In the genomic region with DNA sequence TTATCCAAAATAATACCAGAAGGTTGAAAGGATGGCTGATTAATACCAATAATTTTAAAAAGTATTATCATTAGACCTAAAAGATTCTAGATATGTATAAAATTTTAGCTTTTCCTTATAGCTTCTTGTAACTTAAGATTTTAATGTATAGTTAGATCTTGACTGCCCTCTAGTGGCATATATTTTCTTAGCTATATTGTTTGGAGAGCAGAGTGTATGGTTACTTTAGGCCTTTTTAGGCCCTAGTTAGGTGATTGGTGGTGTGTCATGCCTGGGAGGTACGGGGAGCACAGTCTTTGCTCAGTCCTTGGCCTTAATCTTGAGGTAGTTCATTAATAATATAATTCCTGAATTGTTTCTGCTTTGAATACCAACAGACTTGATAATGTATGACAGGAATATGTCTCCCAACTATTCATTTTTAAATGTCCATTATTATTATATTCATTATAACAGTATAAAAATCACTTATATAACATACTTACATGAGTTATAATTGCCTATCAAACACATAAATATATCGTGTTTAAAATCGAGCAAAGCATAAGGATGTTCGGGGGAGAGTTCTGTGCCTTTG, we compare ENCODE assay signal across 8 cellular contexts.
DNase-seq lines count a peak whose midpoint lies in the region; ATAC-seq and TF ChIP-seq lines count a peak whose summit lies in the region.

No MANE protein-coding gene starts in this region.

- no peak overlapping the region for H3K4me3 Mint-ChIP-seq in Calu3 (ENCODE audit: low read depth, unreplicated experiment)
- no peak overlapping the region for H3K4me3 Mint-ChIP-seq in activated CD8-positive, alpha-beta T cell treated with anti-CD3 and anti-CD28 coated beads, Interleukin-2, amount 10 ng/mL, durations not matched to agents 7 days and 5 days
- no peak overlapping the region for H3K4me3 Mint-ChIP-seq in T-helper 2 cell treated with Interferon-gamma antibody and Interleukin-4, amounts not matched to agents 5 μg/mL and 100 μg/mL, for 36 hours

- 66% methylated on average over 4 of the region's 4 CpGs for WGBS in hepatocyte (ENCODE audit: low lambda C conversion rate, missing lambda C conversion rate)
- 67 to 70% methylated on average over 4 of the region's 4 CpGs for WGBS in thyroid gland, 2 donors

- no peaks in the 10 kb centered on the region for H3K4me1 Mint-ChIP-seq in Calu3 (ENCODE audit: low read depth, unreplicated experiment)
- no peaks in the 10 kb centered on the region for H3K4me1 Mint-ChIP-seq in activated CD8-positive, alpha-beta T cell treated with anti-CD3 and anti-CD28 coated beads, Interleukin-2, amount 10 ng/mL, durations not matched to agents 7 days and 5 days (ENCODE audit: low read depth)
- no peaks in the 10 kb centered on the region for H3K4me1 Mint-ChIP-seq in T-helper 2 cell treated with Interferon-gamma antibody and Interleukin-4, amounts not matched to agents 5 μg/mL and 100 μg/mL, for 36 hours (ENCODE audit: low read depth)

- no peak for TF ChIP-seq POLR2A in thyroid gland (IDR thresholded peaks at IDR 0.05)

- H3K27me3 Mint-ChIP-seq in Calu3 (ENCODE audit: unreplicated experiment): no peaks in the 10 kb centered on the region
- H3K27me3 Mint-ChIP-seq in activated CD8-positive, alpha-beta T cell treated with anti-CD3 and anti-CD28 coated beads, Interleukin-2, amount 10 ng/mL, durations not matched to agents 7 days and 5 days (ENCODE audit: low read depth): no peaks in the 10 kb centered on the region
- no peaks in the 10 kb centered on the region for H3K27me3 Mint-ChIP-seq in T-helper 2 cell treated with Interferon-gamma antibody and Interleukin-4, amounts not matched to agents 5 μg/mL and 100 μg/mL, for 36 hours (ENCODE audit: low read depth)

- no TSS peak for BruUV-seq in Calu3 (replicated peaks; lab: Mats Ljungman, UMichigan)

- H3K27ac ChIP-seq in hepatocyte: no peak overlapping the region
- no peak overlapping the region for H3K27ac ChIP-seq in thyroid gland

- H3K4me1 ChIP-seq in hepatocyte (ENCODE audit: insufficient read depth): no peaks in the 10 kb centered on the region
- H3K4me1 ChIP-seq in thyroid gland: no peaks in the 10 kb centered on the region

- H3K4me2 ChIP-seq in hepatocyte: no peak overlapping the region

- H3K36me3 Mint-ChIP-seq in Calu3 (ENCODE audit: insufficient read depth, unreplicated experiment): no peaks in the 10 kb centered on the region
- no peaks in the 10 kb centered on the region for H3K36me3 Mint-ChIP-seq in activated CD8-positive, alpha-beta T cell treated with anti-CD3 and anti-CD28 coated beads, Interleukin-2, amount 10 ng/mL, durations not matched to agents 7 days and 5 days (ENCODE audit: low read depth)
- H3K36me3 Mint-ChIP-seq in T-helper 2 cell treated with Interferon-gamma antibody and Interleukin-4, amounts not matched to agents 5 μg/mL and 100 μg/mL, for 36 hours (ENCODE audit: low read depth): no peaks in the 10 kb centered on the region

- H3K27ac Mint-ChIP-seq in Calu3 (ENCODE audit: unreplicated experiment): no peak overlapping the region
- H3K27ac Mint-ChIP-seq in activated CD8-positive, alpha-beta T cell treated with anti-CD3 and anti-CD28 coated beads, Interleukin-2, amount 10 ng/mL, durations not matched to agents 7 days and 5 days: no peak overlapping the region
- no peak overlapping the region for H3K27ac Mint-ChIP-seq in T-helper 2 cell treated with Interferon-gamma antibody and Interleukin-4, amounts not matched to agents 5 μg/mL and 100 μg/mL, for 36 hours

- H3K27me3 ChIP-seq in hepatocyte (no peaks in the 10 kb centered on the region), thyroid gland (no peaks in the 10 kb centered on the region)

- H2AFZ ChIP-seq in hepatocyte: no peak overlapping the region

- CTCF ChIA-PET in Calu3 (lab: Charles Lee): interaction anchor here (0.6 to 1.6 kb wide), 7 partner anchors 19 to 809 kb away, joined by 3 to 10 read pairs (median 5); no protein-coding TSS in a partner anchor
- CTCF ChIA-PET in activated CD8-positive, alpha-beta T cell treated with anti-CD3 and anti-CD28 coated beads, Interleukin-2, amount 10 ng/mL, durations not matched to agents 7 days and 5 days (lab: Charles Lee): interaction anchor here (0.6 to 1.7 kb wide), 10 partner anchors 8 to 809 kb away, joined by 3 to 9 read pairs (median 4); no protein-coding TSS in a partner anchor

- no peaks in the 10 kb centered on the region for H3K79me2 ChIP-seq in hepatocyte

- no peaks in the 10 kb centered on the region for H3K36me3 ChIP-seq in hepatocyte (replicated peaks; ENCODE audit: insufficient read depth, low read depth)
- no peaks in the 10 kb centered on the region for H3K36me3 ChIP-seq in thyroid gland

- intact Hi-C loops in Calu3 (cut with micrococcal nuclease; ENCODE audit: unreplicated experiment): loop anchor here (1.0 to 10.0 kb wide), 7 partner anchors 115 to 1460 kb away; no protein-coding TSS in a partner anchor
- intact Hi-C loops in thyroid gland (cut with DNase I): loop anchor here (10.0 kb wide), 2 partner anchors 528 to 1458 kb away; no protein-coding TSS in a partner anchor

- H3K9me3 Mint-ChIP-seq in Calu3 (ENCODE audit: low read depth, unreplicated experiment): no peaks in the 10 kb centered on the region
- no peaks in the 10 kb centered on the region for H3K9me3 Mint-ChIP-seq in activated CD8-positive, alpha-beta T cell treated with anti-CD3 and anti-CD28 coated beads, Interleukin-2, amount 10 ng/mL, durations not matched to agents 7 days and 5 days (ENCODE audit: insufficient read depth)
- H3K9me3 Mint-ChIP-seq in T-helper 2 cell treated with Interferon-gamma antibody and Interleukin-4, amounts not matched to agents 5 μg/mL and 100 μg/mL, for 36 hours: no peaks in the 10 kb centered on the region

- no peaks in the 10 kb centered on the region for H4K20me1 ChIP-seq in hepatocyte (ENCODE audit: insufficient read depth, poor library complexity, severe bottlenecking)

- no peaks in the 10 kb centered on the region for H3K9me2 ChIP-seq in hepatocyte (replicated peaks; ENCODE audit: insufficient read depth)

- POLR2A ChIA-PET in activated CD8-positive, alpha-beta T cell treated with anti-CD3 and anti-CD28 coated beads, Interleukin-2, amount 10 ng/mL, durations not matched to agents 7 days and 5 days (lab: Charles Lee): no interaction called here

- peak; percentile 65 for ATAC-seq in GM19023 (IDR thresholded peaks at IDR 0.05; ENCODE audit: unreplicated experiment)
- peak; percentile 88 for ATAC-seq in HG03159 (IDR thresholded peaks at IDR 0.05; ENCODE audit: unreplicated experiment)
- peak; percentile 65 for ATAC-seq in activated CD8-positive, alpha-beta T cell treated with anti-CD3 and anti-CD28 coated beads, Interleukin-2, amount 10 ng/mL, durations not matched to agents 7 days and 5 days

- TF ChIP-seq CTCF in Calu3 (IDR thresholded peaks at IDR 0.05; ENCODE audit: unreplicated experiment) (peak; percentile 76), hepatocyte (IDR thresholded peaks at IDR 0.05; ENCODE audit: poor library complexity) (peak; percentile 80), thyroid gland (IDR thresholded peaks at IDR 0.05) (peak; percentile 19 to 65 (median 48))

- H3K4me3 ChIP-seq in hepatocyte: no peak overlapping the region
- H3K4me3 ChIP-seq in thyroid gland (replicated peaks in 1 of 3): no peak overlapping the region

- no peaks in the 10 kb centered on the region for H3K9me3 ChIP-seq in hepatocyte (ENCODE audit: low read depth)
- no peaks in the 10 kb centered on the region for H3K9me3 ChIP-seq in thyroid gland

- peak; percentile 18 for DNase-seq in Calu3
- DNase-seq in NCI-H2227 (lab: John Stamatoyannopoulos, UW; ENCODE audit: unreplicated experiment): peak; percentile 53
- no peak for DNase-seq in activated CD8-positive, alpha-beta T cell treated with anti-CD3 and anti-CD28 coated beads, Interleukin-2, amount 10 ng/mL, durations not matched to agents 7 days and 5 days
- peak; percentile 91 for DNase-seq in hepatocyte (ENCODE audit: low spot score)
- no peak for DNase-seq in thyroid gland
- DNase-seq in T-helper 2 cell treated with Interferon-gamma antibody and Interleukin-4, amounts not matched to agents 5 μg/mL and 100 μg/mL, for 36 hours (ENCODE audit: low spot score): no peak

Comparison
In these comparisons a context has a peak if more than half of its experiments do, and no peak if none do; other contexts are left out.
1. DNase-seq: peak in Calu3 (single experiment), NCI-H2227 (single experiment) and hepatocyte (single experiment); none in activated CD8-positive, alpha-beta T cell treated with anti-CD3 and anti-CD28 coated beads, Interleukin-2, amount 10 ng/mL, durations not matched to agents 7 days and 5 days (single experiment), thyroid gland (0 of 2) and T-helper 2 cell treated with Interferon-gamma antibody and Interleukin-4, amounts not matched to agents 5 μg/mL and 100 μg/mL, for 36 hours (single experiment).
2. Peak in every context shown above with its lines, with median percentiles within 50 percentile points of each other: CTCF ChIP-seq and ATAC-seq.